ENCODE assay signal across 8 cellular contexts in genomic region chr19:11137542-11138384, GRCh38. TPM values are rescaled to one million over a fixed set of nuclear protein-coding genes. Genes with fewer than 3 reads are reported as not detected.
DNase-seq lines count a peak whose midpoint lies in the region; ATAC-seq and TF ChIP-seq lines count a peak whose summit lies in the region.

No MANE protein-coding gene starts in this region.

- no peaks in the 10 kb centered on the region for H3K36me3 Mint-ChIP-seq in natural killer cell treated with Interleukin-12 subunit alpha and Interleukin-12 subunit beta and Interleukin-15 and Interleukin-18, amount 100 ng/mL, for 72 hours

- H3K27ac Mint-ChIP-seq in natural killer cell treated with Interleukin-12 subunit alpha and Interleukin-12 subunit beta and Interleukin-15 and Interleukin-18, amount 100 ng/mL, for 72 hours: peak overlapping the region in 1 of 2 donors; percentile 55

- TF ChIP-seq CTCF in foreskin fibroblast (IDR thresholded peaks at IDR 0.05; ENCODE audit: low read depth, low read length): peak; percentile 79

- H3K4me3 Mint-ChIP-seq in natural killer cell treated with Interleukin-12 subunit alpha and Interleukin-12 subunit beta and Interleukin-15 and Interleukin-18, amount 100 ng/mL, for 72 hours: peak overlapping the region; percentile 76

- no peaks in the 10 kb centered on the region for H3K9me3 Mint-ChIP-seq in natural killer cell treated with Interleukin-12 subunit alpha and Interleukin-12 subunit beta and Interleukin-15 and Interleukin-18, amount 100 ng/mL, for 72 hours

- peak; percentile 59 to 67 for ATAC-seq in natural killer cell treated with Interleukin-12 subunit alpha and Interleukin-12 subunit beta and Interleukin-15 and Interleukin-18, amount 100 ng/mL, for 72 hours
- ATAC-seq in HG03039 (IDR thresholded peaks at IDR 0.05; ENCODE audit: unreplicated experiment): no peak

- H3K27me3 Mint-ChIP-seq in natural killer cell treated with Interleukin-12 subunit alpha and Interleukin-12 subunit beta and Interleukin-15 and Interleukin-18, amount 100 ng/mL, for 72 hours: no peaks in the 10 kb centered on the region

- peak overlapping the region in 1 of 2 donors; percentile 33 for H3K4me3 ChIP-seq in foreskin fibroblast (ENCODE audit: low read depth in 1 of 2, low read length in 2 of 2)

- DNase-seq in DMS 273 treated with DMSO at 0.1 percent for 48 hours (lab: John Stamatoyannopoulos, UW) (peak; percentile 71), LoVo (ENCODE audit: low spot score) (peak; percentile 75), SHP77 (lab: John Stamatoyannopoulos, UW) (peak; percentile 64 to 82), foreskin fibroblast (peak; percentile 94 to 98), superior temporal gyrus (ENCODE audit: extremely low spot score) (peak; percentile 84)
- DNase-seq in activated naive CD4-positive, alpha-beta T cell treated with Interleukin-2 at 50 U/mL for 16 hours: peak; percentile 58
- no peak for DNase-seq in natural killer cell treated with Interleukin-12 subunit alpha and Interleukin-12 subunit beta and Interleukin-15 and Interleukin-18, amount 100 ng/mL, for 72 hours (ENCODE audit: low spot score)

- H3K4me1 Mint-ChIP-seq in natural killer cell treated with Interleukin-12 subunit alpha and Interleukin-12 subunit beta and Interleukin-15 and Interleukin-18, amount 100 ng/mL, for 72 hours (ENCODE audit: low read depth in 2 of 2): peaks cover 6 to 7% of the 10 kb centered on the region in 2 donors

RNA-seq across cellular contexts. Expression of gene SPC24, which starts 17.8 kb away (rescaled TPM):
- total RNA-seq in natural killer cell treated with Interleukin-12 subunit alpha and Interleukin-12 subunit beta and Interleukin-15 and Interleukin-18, amount 100 ng/mL, for 72 hours: 10 to 100 TPM; 26.6 to 48.3 TPM

RNA-seq across cellular contexts. Expression of gene LDLR, which starts 48.5 kb away (rescaled TPM):
- 100 to 1,000 TPM; 179 to 194 TPM for total RNA-seq in natural killer cell treated with Interleukin-12 subunit alpha and Interleukin-12 subunit beta and Interleukin-15 and Interleukin-18, amount 100 ng/mL, for 72 hours

RNA-seq across cellular contexts. Expression of gene KANK2, which starts 59.6 kb away (rescaled TPM):
- total RNA-seq in natural killer cell treated with Interleukin-12 subunit alpha and Interleukin-12 subunit beta and Interleukin-15 and Interleukin-18, amount 100 ng/mL, for 72 hours: 1 to 10 TPM; 3.9 to 5.2 TPM
